ENCODE assay signal across 8 cellular contexts in genomic region chr17:78780852-78781338, GRCh38. TPM values are rescaled to one million over a fixed set of nuclear protein-coding genes. Genes with fewer than 3 reads are reported as not detected.
DNase-seq lines count a peak whose midpoint lies in the region; FAIRE-seq and TF ChIP-seq lines count a peak whose summit lies in the region.

No MANE protein-coding gene starts in this region.

- H3K36me3 ChIP-seq in KOPT-K1 (ENCODE audit: insufficient read depth, low read length) (no peaks in the 10 kb centered on the region), keratinocyte (ENCODE audit: control insufficient read depth in 2 of 2, extremely low read depth in 1 of 2, insufficient read depth in 2 of 2, low read length in 2 of 2) (no peaks in the 10 kb centered on the region), subcutaneous abdominal adipose tissue (ENCODE audit: control insufficient read depth in 5 of 5, insufficient read depth in 5 of 5, low read length in 5 of 5) (no peaks in the 10 kb centered on the region)

- peak overlapping the region; percentile 97 for H3K4me2 ChIP-seq in keratinocyte (ENCODE audit: control insufficient read depth, extremely low read depth, insufficient read depth, low read depth, low read length)

- H3K4me3 ChIP-seq in keratinocyte (ENCODE audit: control insufficient read depth in 2 of 3, extremely low read depth in 1 of 3, insufficient read depth in 2 of 3, low read depth in 1 of 3, low read length in 3 of 3) (peak overlapping the region; percentile 68 to 83 (median 77)), subcutaneous abdominal adipose tissue (ENCODE audit: low read depth in 1 of 5, low read length in 5 of 5) (peak overlapping the region; percentile 62 to 82 (median 81))

- no peaks in the 10 kb centered on the region for H4K20me1 ChIP-seq in keratinocyte (ENCODE audit: control insufficient read depth, extremely low read depth, insufficient read depth, low read length)

- peaks cover 42% of the 10 kb centered on the region for H3K79me2 ChIP-seq in keratinocyte (ENCODE audit: control insufficient read depth, insufficient read depth, low read length)

- in situ Hi-C loops in GM13976 (cut with MboI; ENCODE audit: low sequenced_read_pairs, unreplicated experiment) = no loop called here

- H3K27ac ChIP-seq in KOPT-K1 (ENCODE audit: low read depth, low read length, poor library complexity, severe bottlenecking) (peak overlapping the region; percentile 85), keratinocyte (ENCODE audit: control insufficient read depth, insufficient read depth, low read length) (peak overlapping the region; percentile 77), subcutaneous abdominal adipose tissue (ENCODE audit: low read depth, low read length) (peak overlapping the region; percentile 74)

- H3K9ac ChIP-seq in keratinocyte (ENCODE audit: control insufficient read depth, extremely low read depth, insufficient read depth, low read length) (peak overlapping the region; percentile 88), subcutaneous abdominal adipose tissue (ENCODE audit: low read length in 5 of 5) (peak overlapping the region in 4 of 5 donors; percentile 73 to 80 (median 77))

- no peaks in the 10 kb centered on the region for H3K27me3 ChIP-seq in keratinocyte (ENCODE audit: control insufficient read depth, extremely low read depth, insufficient read depth, low read length)
- H3K27me3 ChIP-seq in subcutaneous abdominal adipose tissue (ENCODE audit: control insufficient read depth in 5 of 5, insufficient read depth in 4 of 5, low read length in 5 of 5) = no peaks in the 10 kb centered on the region

- H3K9me3 ChIP-seq in KOPT-K1 (ENCODE audit: insufficient read depth, low read length, poor library complexity, severe bottlenecking) = no peaks in the 10 kb centered on the region
- no peaks in the 10 kb centered on the region for H3K9me3 ChIP-seq in keratinocyte (ENCODE audit: control insufficient read depth, low read depth, low read length)
- no peaks in the 10 kb centered on the region for H3K9me3 ChIP-seq in subcutaneous abdominal adipose tissue (ENCODE audit: control insufficient read depth in 5 of 5, low read length in 5 of 5)

- peak; percentile 47 for DNase-seq in activated naive CD4-positive, alpha-beta T cell treated with anti-CD3 and anti-CD28 coated beads, Interleukin-2, amount 50 U/mL, for 16 hours
- no peak for DNase-seq in keratinocyte (ENCODE audit: low read depth, low spot score)
- no peak for DNase-seq in GM13976 (ENCODE audit: low spot score)
- no peak for DNase-seq in NCI-H446 treated with DMSO at 0.1 percent for 48 hours (lab: John Stamatoyannopoulos, UW)
- no peak for DNase-seq in AG08395 (ENCODE audit: low spot score)
- DNase-seq in SKM-1 (lab: John Stamatoyannopoulos, UW; ENCODE audit: unreplicated experiment) = no peak

- H3K4me1 ChIP-seq in keratinocyte (ENCODE audit: control insufficient read depth, extremely low read depth, insufficient read depth, low read length) (peaks cover 12% of the 10 kb centered on the region), subcutaneous abdominal adipose tissue (ENCODE audit: control insufficient read depth in 5 of 5, insufficient read depth in 5 of 5, low read length in 5 of 5) (peaks cover 0 to 41% (median 28%) of the 10 kb centered on the region in 5 donors)

- no peak for TF ChIP-seq CTCF in keratinocyte (optimal IDR thresholded peaks at IDR 0.05 in 1 of 3, IDR thresholded peaks at IDR 0.05 in 1 of 3, conservative IDR thresholded peaks at IDR 0.05 in 1 of 3; ENCODE audit: extremely low read depth in 1 of 3, insufficient read depth in 2 of 3, low read length in 3 of 3)
- TF ChIP-seq CTCF in GM13976 (IDR thresholded peaks at IDR 0.05; ENCODE audit: borderline replicate concordance, control extremely low read depth, extremely low read depth, insufficient read depth, missing control alignments) = no peak

- H2AFZ ChIP-seq in keratinocyte (ENCODE audit: control insufficient read depth, low read length) = peak overlapping the region; percentile 30

- no peak for FAIRE-seq in keratinocyte (lab: Jason Lieb, UNC)

- H3K9me1 ChIP-seq in keratinocyte (ENCODE audit: control insufficient read depth, extremely low read depth, insufficient read depth, low read length) = no peaks in the 10 kb centered on the region

- dilution Hi-C loops in keratinocyte (cut with MboI; ENCODE audit: extremely low pct_ligation_motif_present, low sequenced_read_pairs) = no loop called here

RNA-seq across cellular contexts. Expression of gene CYTH1, which starts 1.2 kb away (rescaled TPM):
- 27.7 to 28.3 TPM (median 28.2 TPM) in 3 replicates for polyA plus RNA-seq in keratinocyte
- polyA plus RNA-seq in keratinocyte (2011; ENCODE audit: low read depth) = 98.7 TPM
- polyA plus RNA-seq in keratinocyte (2011; cell fraction: cytosol; rRNA removed) = 21.0 and 24.8 TPM in 2 replicates
- polyA plus RNA-seq in keratinocyte (2011; cell fraction: nucleus; rRNA removed) = 105 and 110 TPM in 2 replicates
- 22.2 and 26.4 TPM in 2 replicates for polyA plus RNA-seq in keratinocyte (2012; ENCODE audit: low replicate concordance)
- polyA minus RNA-seq in keratinocyte = 23.2 to 43.0 TPM (median 23.9 TPM) in 3 replicates
- 20.5 TPM for polyA minus RNA-seq in keratinocyte (2011; cell fraction: cytosol; rRNA and poly(A)+ RNA removed)
- 34.0 and 50.7 TPM in 2 replicates for polyA minus RNA-seq in keratinocyte (2011; cell fraction: nucleus; rRNA and poly(A)+ RNA removed)

RNA-seq across cellular contexts. Expression of gene USP36, which starts 59.7 kb away (rescaled TPM):
- 20.5 to 33.1 TPM (median 25.2 TPM) in 3 replicates for polyA plus RNA-seq in keratinocyte
- 31.5 TPM for polyA plus RNA-seq in keratinocyte (2011; ENCODE audit: low read depth)
- polyA plus RNA-seq in keratinocyte (2011; cell fraction: cytosol; rRNA removed) = 21.6 and 24.5 TPM in 2 replicates
- polyA plus RNA-seq in keratinocyte (2011; cell fraction: nucleus; rRNA removed) = 103 and 115 TPM in 2 replicates
- 29.7 and 39.1 TPM in 2 replicates for polyA plus RNA-seq in keratinocyte (2012; ENCODE audit: low replicate concordance)
- polyA minus RNA-seq in keratinocyte = 34.0 to 79.8 TPM (median 57.4 TPM) in 3 replicates
- polyA minus RNA-seq in keratinocyte (2011; cell fraction: cytosol; rRNA and poly(A)+ RNA removed) = 14.2 TPM
- 36.2 and 64.4 TPM in 2 replicates for polyA minus RNA-seq in keratinocyte (2011; cell fraction: nucleus; rRNA and poly(A)+ RNA removed)
